In genomic region chr10:17022898-17023297, GRCh38 we compare ENCODE assay signal across 9 cellular contexts.
DNase-seq lines count a peak whose midpoint lies in the region; TF ChIP-seq lines count a peak whose summit lies in the region.
"Had no signal": no experiment of that assay in that cellular context is flagged by ENCODE, and none has a peak within 500 bp of the region (broad histone marks: within the 10 kb centered on the region; RNA-seq: fewer than 3 reads in every experiment).

No MANE protein-coding gene starts in this region.

- H2AFZ ChIP-seq in PC-9 (no peak overlapping the region), osteoblast (ENCODE audit: low read length) (no peak overlapping the region)

- no peak overlapping the region for H3K4me3 ChIP-seq in PC-9
- no peak overlapping the region for H3K4me3 ChIP-seq in esophagus muscularis mucosa
- peak overlapping the region; percentile 5 for H3K4me3 ChIP-seq in osteoblast (ENCODE audit: insufficient read depth, low read length)

- POLR2A ChIA-PET in PC-9 (lab: Charles Lee; ENCODE audit: unreplicated experiment), result no interaction called here

- H3K9me3 ChIP-seq in PC-9 (ENCODE audit: insufficient read depth, low read depth) (no peaks in the 10 kb centered on the region), esophagus muscularis mucosa (no peaks in the 10 kb centered on the region), osteoblast (ENCODE audit: low read depth, low read length) (no peaks in the 10 kb centered on the region)

- intact Hi-C loops in PC-9 (cut with micrococcal nuclease; ENCODE audit: unreplicated experiment) (loop anchor here (1.0 to 10.0 kb wide), 5 partner anchors 39 to 207 kb away; partner anchors contain the start of gene TRDMT1), esophagus muscularis mucosa (cut with DNase I) (no loop called here)

- no peaks in the 10 kb centered on the region for H4K20me1 ChIP-seq in PC-9 (ENCODE audit: insufficient read depth)
- no peaks in the 10 kb centered on the region for H4K20me1 ChIP-seq in osteoblast (ENCODE audit: insufficient read depth, low read length)

- DNase-seq in ELR (ENCODE audit: low read depth) (peak; percentile 42), PC-9 (no peak), esophagus muscularis mucosa (ENCODE audit: extremely low spot score) (peak; percentile 10), osteoblast (ENCODE audit: insufficient read length, low spot score, missing footprints) (no peak), COLO829 (ENCODE audit: low spot score) (no peak), NCI-H187 treated with DMSO at 0.1 percent for 48 hours (lab: John Stamatoyannopoulos, UW) (no peak), NCI-H2107 (lab: John Stamatoyannopoulos, UW) (no peak)
- DNase-seq in stimulated activated CD4-positive, alpha-beta T cell treated with anti-CD3 and anti-CD28 coated beads, Interleukin-4, amount 100 ng/mL, for 24 hours, result no peak
- DNase-seq: T1000 had no signal

- no peak for TF ChIP-seq EP300 in esophagus muscularis mucosa (IDR thresholded peaks at IDR 0.05)

- peaks cover 11% of the 10 kb centered on the region for H3K4me1 ChIP-seq in PC-9 (replicated peaks; ENCODE audit: insufficient read depth)
- peaks cover 25 to 35% (median 31%) of the 10 kb centered on the region in 4 donors for H3K4me1 ChIP-seq in esophagus muscularis mucosa
- peaks cover 42% of the 10 kb centered on the region for H3K4me1 ChIP-seq in osteoblast (ENCODE audit: insufficient read depth, low read length)

- TF ChIP-seq CTCF in PC-9 (conservative IDR thresholded peaks at IDR 0.05), result no peak
- no peak for TF ChIP-seq CTCF in esophagus muscularis mucosa (IDR thresholded peaks at IDR 0.05)
- no peak for TF ChIP-seq CTCF in osteoblast (IDR thresholded peaks at IDR 0.05; ENCODE audit: extremely low read depth, low read depth, low read length)

- no peaks in the 10 kb centered on the region for H3K9me2 ChIP-seq in PC-9 (ENCODE audit: insufficient read depth)

- peak overlapping the region; percentile 57 for H3K4me2 ChIP-seq in PC-9
- peak overlapping the region; percentile 65 for H3K4me2 ChIP-seq in osteoblast (ENCODE audit: insufficient read depth, low read length)

- H3K27me3 ChIP-seq in PC-9 (ENCODE audit: insufficient read depth, low read depth) (no peaks in the 10 kb centered on the region), esophagus muscularis mucosa (no peaks in the 10 kb centered on the region), osteoblast (ENCODE audit: insufficient read depth, low read length) (no peaks in the 10 kb centered on the region)

- TF ChIP-seq POLR2A in esophagus muscularis mucosa (IDR thresholded peaks at IDR 0.05; ENCODE audit: low read depth), result no peak

- H3K36me3 ChIP-seq in PC-9 (ENCODE audit: low read depth) (no peaks in the 10 kb centered on the region), esophagus muscularis mucosa (no peaks in the 10 kb centered on the region), osteoblast (ENCODE audit: insufficient read depth, low read length) (no peaks in the 10 kb centered on the region)

- 84% methylated on average over 6 of the region's 6 CpGs for WGBS in esophagus muscularis mucosa

- H3F3A ChIP-seq in PC-9 (ENCODE audit: insufficient read depth, low read depth), result no peaks in the 10 kb centered on the region

- CTCF ChIA-PET in PC-9 (lab: Charles Lee), result no interaction called here

- no peaks in the 10 kb centered on the region for H3K79me2 ChIP-seq in PC-9 (ENCODE audit: low read depth)
- no peaks in the 10 kb centered on the region for H3K79me2 ChIP-seq in osteoblast (ENCODE audit: insufficient read depth, low read length)

- no TSS peak for BruUV-seq in PC-9 (replicated peaks; lab: Mats Ljungman, UMichigan)

- H3K27ac ChIP-seq in PC-9, result no peak overlapping the region
- H3K27ac ChIP-seq in esophagus muscularis mucosa (replicated peaks in 1 of 4), result peak overlapping the region; percentile 33 to 62 (median 58)
- H3K27ac ChIP-seq in osteoblast (ENCODE audit: low read depth, low read length), result peak overlapping the region; percentile 96

Comparison
In these comparisons a context has a peak if more than half of its experiments do, and no peak if none do; other contexts are left out.
1. DNase-seq: peak in ELR (single experiment) and esophagus muscularis mucosa (single experiment); none in PC-9 (0 of 2), osteoblast (single experiment), COLO829 (single experiment), NCI-H187 treated with DMSO at 0.1 percent for 48 hours (single experiment), NCI-H2107 (single experiment) and stimulated activated CD4-positive, alpha-beta T cell treated with anti-CD3 and anti-CD28 coated beads, Interleukin-4, amount 100 ng/mL, for 24 hours (single experiment).